In genomic region chr3:2802429-2802828, GRCh38 we compare ENCODE assay signal across 20 cellular contexts.
A peak's percentile ranks its signal among the peaks of the same experiment; 100 is the strongest.
DNase-seq lines count a peak whose midpoint lies in the region; ATAC-seq and TF ChIP-seq lines count a peak whose summit lies in the region.
"Had no signal": no experiment of that assay in that cellular context is flagged by ENCODE, and none has a peak within 500 bp of the region (broad histone marks: within the 10 kb centered on the region; RNA-seq: fewer than 3 reads in every experiment).

No MANE protein-coding gene starts in this region.

- no peaks in the 10 kb centered on the region for H3F3A ChIP-seq in smooth muscle cell (ENCODE audit: low read depth)

- no peaks in the 10 kb centered on the region for H3K36me3 ChIP-seq in smooth muscle cell (ENCODE audit: low read depth)
- H3K36me3 ChIP-seq: SJSA1 had no signal

- H3K4me3 ChIP-seq in smooth muscle cell = no peak overlapping the region
- H3K4me3 ChIP-seq: SJSA1 had no signal

- no peak overlapping the region for H3K9ac ChIP-seq in smooth muscle cell (ENCODE audit: low read depth)
- H3K9ac ChIP-seq: KMS-11 had no signal

- no peaks in the 10 kb centered on the region for H3K9me3 ChIP-seq in smooth muscle cell (replicated peaks; ENCODE audit: low read depth)
- H3K9me3 ChIP-seq: SJSA1 had no signal

- no peaks in the 10 kb centered on the region for H3K4me1 ChIP-seq in foreskin keratinocyte
- no peaks in the 10 kb centered on the region for H3K4me1 ChIP-seq in smooth muscle cell (ENCODE audit: low read depth)
- H3K4me1 ChIP-seq: SJSA1 had no signal

- no peak overlapping the region for H2AFZ ChIP-seq in smooth muscle cell (ENCODE audit: low read depth)

- no peaks in the 10 kb centered on the region for H3K79me2 ChIP-seq in smooth muscle cell (ENCODE audit: low read depth)

- peak; percentile 53 for DNase-seq in HT1080 (ENCODE audit: low read depth)
- DNase-seq in foreskin keratinocyte = peak; percentile 1 to 68
- DNase-seq in smooth muscle cell (lab: John Stamatoyannopoulos, UW; ENCODE audit: unreplicated experiment) = no peak
- no peak for DNase-seq in SW 1271 (lab: John Stamatoyannopoulos, UW)
- DNase-seq in NCI-H510A treated with DMSO at 0.1 percent for 48 hours (lab: John Stamatoyannopoulos, UW) = no peak
- DNase-seq: AML-193, DMS79 treated with DMSO at 0.1 percent for 48 hours, NCI-H1417 treated with DMSO at 0.1 percent for 48 hours, NCI-H187 treated with DMSO at 0.1 percent for 48 hours, NCI-H226, NCI-H524 treated with DMSO at 0.1 percent for 48 hours, T-helper 17 cell had no signal

- H4K20me1 ChIP-seq in smooth muscle cell (ENCODE audit: low read depth) = no peaks in the 10 kb centered on the region

- peak overlapping the region; percentile 12 for H3K4me2 ChIP-seq in smooth muscle cell
- H3K4me2 ChIP-seq: KMS-11 had no signal

- WGBS in smooth muscle cell (ENCODE audit: low lambda C conversion rate) = 60% methylated on average over 7 of the region's 7 CpGs

- H3K27ac ChIP-seq in foreskin keratinocyte = no peak overlapping the region
- H3K27ac ChIP-seq in smooth muscle cell (ENCODE audit: low read depth) = no peak overlapping the region
- H3K27ac ChIP-seq: C4-2B, KMS-11, SJSA1 had no signal

- ATAC-seq in GM18870 (IDR thresholded peaks at IDR 0.05; ENCODE audit: unreplicated experiment) (peak; percentile 73), foreskin keratinocyte (no peak), GM19467 (IDR thresholded peaks at IDR 0.05; ENCODE audit: unreplicated experiment) (no peak), GM21528 (IDR thresholded peaks at IDR 0.05; ENCODE audit: low FRiP score, unreplicated experiment) (no peak)
- ATAC-seq: HCT116, Panc1, T-helper 17 cell had no signal

- TF ChIP-seq CTCF in foreskin keratinocyte (conservative IDR thresholded peaks at IDR 0.05) (no peak), smooth muscle cell (IDR thresholded peaks at IDR 0.05; ENCODE audit: borderline replicate concordance, insufficient read depth, poor library complexity, severe bottlenecking) (no peak)

- H3K27me3 ChIP-seq in foreskin keratinocyte (no peaks in the 10 kb centered on the region), smooth muscle cell (ENCODE audit: low read depth) (no peaks in the 10 kb centered on the region)
- H3K27me3 ChIP-seq: SJSA1 had no signal

Comparison
In these comparisons a context has a peak if more than half of its experiments do, and no peak if none do; other contexts are left out.
1. DNase-seq: peak in HT1080 (single experiment) and foreskin keratinocyte (2 of 2); none in smooth muscle cell (single experiment), SW 1271 (0 of 2) and NCI-H510A treated with DMSO at 0.1 percent for 48 hours (single experiment).